In genomic region chr3:61866143-61866542, GRCh38 we compare ENCODE assay signal across 3 cellular contexts.
TF ChIP-seq lines count a peak whose summit lies in the region.

No MANE protein-coding gene starts in this region.

TF ChIP-seq in H1, 55 proteins besides CTCF, POLR2A, EP300 and RAD21 (continued from another document):
- no peak for TF ChIP-seq GTF2F1 (IDR thresholded peaks at IDR 0.05; ENCODE audit: borderline replicate concordance, low read depth, low read length)
- no peak for TF ChIP-seq NANOG (IDR thresholded peaks at IDR 0.05; ENCODE audit: insufficient read depth, low read depth, low read length, poor library complexity, severe bottlenecking)
- TF ChIP-seq BACH1 (IDR thresholded peaks at IDR 0.05; ENCODE audit: low read length), result no peak
- TF ChIP-seq SP2 (IDR thresholded peaks at IDR 0.05; ENCODE audit: low read length), result no peak
- no peak for TF ChIP-seq SIX5 (IDR thresholded peaks at IDR 0.05; ENCODE audit: low read depth, low read length)
- no peak for TF ChIP-seq CBX5 (IDR thresholded peaks at IDR 0.05; ENCODE audit: low read depth, low read length)
- TF ChIP-seq POU5F1 (IDR thresholded peaks at IDR 0.05; ENCODE audit: low read depth, low read length), result no peak
- TF ChIP-seq, protein P1, sequence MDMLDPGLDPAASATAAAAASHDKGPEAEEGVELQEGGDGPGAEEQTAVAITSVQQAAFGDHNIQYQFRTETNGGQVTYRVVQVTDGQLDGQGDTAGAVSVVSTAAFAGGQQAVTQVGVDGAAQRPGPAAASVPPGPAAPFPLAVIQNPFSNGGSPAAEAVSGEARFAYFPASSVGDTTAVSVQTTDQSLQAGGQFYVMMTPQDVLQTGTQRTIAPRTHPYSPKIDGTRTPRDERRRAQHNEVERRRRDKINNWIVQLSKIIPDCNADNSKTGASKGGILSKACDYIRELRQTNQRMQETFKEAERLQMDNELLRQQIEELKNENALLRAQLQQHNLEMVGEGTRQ (IDR thresholded peaks at IDR 0.05; ENCODE audit: low read length), result no peak
- no peak for TF ChIP-seq EGR1 (IDR thresholded peaks at IDR 0.05; ENCODE audit: borderline replicate concordance, low read depth, low read length)
- TF ChIP-seq KDM1A (IDR thresholded peaks at IDR 0.05; ENCODE audit: borderline replicate concordance, low read length), result no peak
- no peak for TF ChIP-seq JUND (IDR thresholded peaks at IDR 0.05; ENCODE audit: low read length)
- TF ChIP-seq TBP (IDR thresholded peaks at IDR 0.05; ENCODE audit: low read depth, low read length), result no peak
- TF ChIP-seq FOSL1 (IDR thresholded peaks at IDR 0.05; ENCODE audit: insufficient read depth, low read depth, low read length), result no peak
- no peak for TF ChIP-seq ZNF274 (IDR thresholded peaks at IDR 0.05; ENCODE audit: borderline replicate concordance, extremely low read depth, low read length)

TF ChIP-seq in neural cell, 6 proteins besides CTCF, POLR2A, EP300 and RAD21 (continued from another document):
- no peak for TF ChIP-seq REST (IDR thresholded peaks at IDR 0.05; ENCODE audit: borderline replicate concordance)

TF ChIP-seq in WTC11, 78 proteins besides CTCF, POLR2A, EP300 and RAD21 (continued from another document):
- no peak for TF ChIP-seq ZMAT4 (CRISPR knock-in tag; IDR thresholded peaks at IDR 0.05)
- no peak for TF ChIP-seq ZSCAN18 (CRISPR knock-in tag; IDR thresholded peaks at IDR 0.05)
- TF ChIP-seq ZNF281 (CRISPR knock-in tag; IDR thresholded peaks at IDR 0.05), result no peak
- no peak for TF ChIP-seq ZNF263 (CRISPR knock-in tag; IDR thresholded peaks at IDR 0.05; ENCODE audit: low read depth)
- no peak for TF ChIP-seq ZBTB21 (CRISPR knock-in tag; IDR thresholded peaks at IDR 0.05; ENCODE audit: borderline replicate concordance)
- TF ChIP-seq KAT7 (CRISPR knock-in tag; IDR thresholded peaks at IDR 0.05; ENCODE audit: borderline replicate concordance), result no peak
- no peak for TF ChIP-seq NFYB (CRISPR knock-in tag; conservative IDR thresholded peaks at IDR 0.05; ENCODE audit: low read depth)
- no peak for TF ChIP-seq ESRRA (CRISPR knock-in tag; IDR thresholded peaks at IDR 0.05; ENCODE audit: borderline replicate concordance)
- TF ChIP-seq EMX1 (CRISPR knock-in tag; IDR thresholded peaks at IDR 0.05), result no peak
